21 cellular contexts compared by ENCODE assay signal in genomic region chr1:174836543-174836942, GRCh38.
DNase-seq lines count a peak whose midpoint lies in the region; ATAC-seq and TF ChIP-seq lines count a peak whose summit lies in the region.
"Had no signal": no experiment of that assay in that cellular context is flagged by ENCODE, and none has a peak within 500 bp of the region (broad histone marks: within the 10 kb centered on the region; RNA-seq: fewer than 3 reads in every experiment).

No MANE protein-coding gene starts in this region.

- H2AK5ac ChIP-seq in IMR-90 (ENCODE audit: low read depth, low read length), result no peak overlapping the region

- no peak overlapping the region for H2AK9ac ChIP-seq in IMR-90 (replicated peaks; ENCODE audit: low read depth, low read length, poor library complexity)

- no peak overlapping the region for H2BK5ac ChIP-seq in IMR-90 (ENCODE audit: low read depth, low read length, poor library complexity, severe bottlenecking)

- no peak overlapping the region for H2BK15ac ChIP-seq in IMR-90 (ENCODE audit: low read depth, low read length)

- no peak for TF ChIP-seq CTCF in IMR-90 (conservative IDR thresholded peaks at IDR 0.05; ENCODE audit: low read depth, low read length)
- no peak for TF ChIP-seq CTCF in fibroblast of the aortic adventitia (IDR thresholded peaks at IDR 0.05; ENCODE audit: insufficient read depth, low read length)

- dilution Hi-C loops in IMR-90 (cut with HindIII; ENCODE audit: low sequenced_read_pairs, unreplicated experiment), result no loop called here

- H2BK20ac ChIP-seq in IMR-90 (ENCODE audit: low read depth, low read length), result no peak overlapping the region

- CTCF ChIA-PET in IMR-90 (lab: Yijun Ruan, JAX), result no interaction called here

- no peak overlapping the region for H3K23ac ChIP-seq in IMR-90 (ENCODE audit: low read depth, low read length)

- in situ Hi-C loops in IMR-90 (cut with MboI; ENCODE audit: low sequenced_read_pairs), result no loop called here

- H4K91ac ChIP-seq in IMR-90 (ENCODE audit: insufficient read depth, low read depth, low read length), result no peak overlapping the region

- intact Hi-C loops in IMR-90 (cut with micrococcal nuclease), result no loop called here

- no peaks in the 10 kb centered on the region for H3K4me1 ChIP-seq in IMR-90 (ENCODE audit: control insufficient read depth, insufficient read depth, low read length)
- H3K4me1 ChIP-seq: Caco-2 had no signal

- no peaks in the 10 kb centered on the region for H3K79me1 ChIP-seq in IMR-90 (ENCODE audit: low read depth in 1 of 2, low read length in 2 of 2)

- no peak overlapping the region for H2BK120ac ChIP-seq in IMR-90 (ENCODE audit: low read depth, low read length)

- TF ChIP-seq RAD21 in IMR-90 (IDR thresholded peaks at IDR 0.05; ENCODE audit: low read length), result no peak

- TF ChIP-seq POLR2A in IMR-90 (IDR thresholded peaks at IDR 0.05; ENCODE audit: low read depth, low read length), result no peak

- no peak overlapping the region for H3K14ac ChIP-seq in IMR-90 (replicated peaks; ENCODE audit: low read depth, low read length)

- H3K18ac ChIP-seq in IMR-90 (ENCODE audit: low read depth, low read length), result no peak overlapping the region

- WGBS in IMR-90 (ENCODE audit: extremely low coverage in 2 of 2, insufficient read length in 1 of 2), 2 experiments, result no CpG with 5 or more reads among the region's 4 CpGs

- H3K4me3 ChIP-seq in IMR-90 (ENCODE audit: insufficient read depth, low read depth, low read length) (no peak overlapping the region), fibroblast of the aortic adventitia (ENCODE audit: low read depth, low read length) (no peak overlapping the region)
- H3K4me3 ChIP-seq: BLaER1 treated with 17β-estradiol and CSF1 and Interleukin-3, amounts not matched to agents 10 nM and 100 nM had no signal

- H3K27me3 ChIP-seq in IMR-90 (ENCODE audit: control insufficient read depth, insufficient read depth, low read length), result no peaks in the 10 kb centered on the region
- H3K27me3 ChIP-seq: BLaER1 treated with 17β-estradiol and CSF1 and Interleukin-3, amounts not matched to agents 10 nM and 100 nM had no signal

- no peaks in the 10 kb centered on the region for H3K36me3 ChIP-seq in IMR-90 (ENCODE audit: control insufficient read depth, insufficient read depth, low read length)
- H3K36me3 ChIP-seq: BLaER1 treated with 17β-estradiol and CSF1 and Interleukin-3, amounts not matched to agents 10 nM and 100 nM had no signal

- no peaks in the 10 kb centered on the region for H4K20me1 ChIP-seq in IMR-90 (ENCODE audit: insufficient read depth, low read length)
- H4K20me1 ChIP-seq: BLaER1 treated with 17β-estradiol and CSF1 and Interleukin-3, amounts not matched to agents 10 nM and 100 nM had no signal

- no peak overlapping the region for H3K4me2 ChIP-seq in IMR-90 (ENCODE audit: low read depth, low read length)
- H3K4me2 ChIP-seq: BLaER1 treated with 17β-estradiol and CSF1 and Interleukin-3, amounts not matched to agents 10 nM and 100 nM; KMS-11 had no signal

- no peaks in the 10 kb centered on the region for H3K9me3 ChIP-seq in IMR-90 (ENCODE audit: control insufficient read depth, insufficient read depth, low read length)
- H3K9me3 ChIP-seq: BLaER1 treated with 17β-estradiol and CSF1 and Interleukin-3, amounts not matched to agents 10 nM and 100 nM; Caco-2 had no signal

- POLR2A ChIA-PET in IMR-90 (lab: Charles Lee; ENCODE audit: unreplicated experiment), result no interaction called here

- no peak overlapping the region for H4K5ac ChIP-seq in IMR-90 (ENCODE audit: low read depth, low read length)

- DNase-seq in DMS 273 (lab: John Stamatoyannopoulos, UW; ENCODE audit: unreplicated experiment) (peak; percentile 12), DMS 273 treated with DMSO at 0.1 percent for 48 hours (lab: John Stamatoyannopoulos, UW) (no peak), IMR-90 (peak; percentile 2), astrocyte of the hippocampus (ENCODE audit: low read depth, low spot score) (peak; percentile 19), fibroblast of the aortic adventitia (ENCODE audit: low read depth) (peak; percentile 6)
- DNase-seq: ACHN; Caco-2; CD4-positive, alpha-beta memory T cell; GDM1; MV-4-11; NCI-H1694; NCI-H2081 treated with DMSO at 0.1 percent for 48 hours; NCI-H446; NCI-H526 had no signal

- no TSS peak for BruUV-seq in IMR-90 (replicated peaks; lab: Mats Ljungman, UMichigan)

- no peak overlapping the region for H3K9ac ChIP-seq in IMR-90 (ENCODE audit: low read depth, low read length)
- H3K9ac ChIP-seq: BLaER1 treated with 17β-estradiol and CSF1 and Interleukin-3, amounts not matched to agents 10 nM and 100 nM; KMS-11 had no signal

- ATAC-seq in IMR-90 (ENCODE audit: low read depth) (no peak), HG02571 (IDR thresholded peaks at IDR 0.05; ENCODE audit: unreplicated experiment) (no peak), GM18511 (IDR thresholded peaks at IDR 0.05; ENCODE audit: unreplicated experiment) (no peak), GM18909 (IDR thresholded peaks at IDR 0.05; ENCODE audit: poor library complexity, unreplicated experiment) (no peak)
- ATAC-seq: Right ventricle myocardium inferior had no signal

- H3K56ac ChIP-seq in IMR-90 (ENCODE audit: extremely low read depth, insufficient read depth, low read length), result no peak overlapping the region

- H3K9me1 ChIP-seq in IMR-90 (ENCODE audit: insufficient read depth, low read length), result no peaks in the 10 kb centered on the region

- H3K4ac ChIP-seq in IMR-90 (ENCODE audit: low read depth, low read length), result no peak overlapping the region

- H2AFZ ChIP-seq in IMR-90 (replicated peaks; ENCODE audit: low read length, poor library complexity), result no peak overlapping the region

- no peak overlapping the region for H4K8ac ChIP-seq in IMR-90 (ENCODE audit: low read depth in 2 of 2, low read length in 2 of 2)

- H3K27ac ChIP-seq in IMR-90 (ENCODE audit: insufficient read depth, low read length), result no peak overlapping the region
- H3K27ac ChIP-seq: 22Rv1; BLaER1 treated with 17β-estradiol and CSF1 and Interleukin-3, amounts not matched to agents 10 nM and 100 nM; KMS-11 had no signal

TF ChIP-seq in IMR-90, 13 proteins besides CTCF, POLR2A, EP300 and RAD21:
- TF ChIP-seq RCOR1 (IDR thresholded peaks at IDR 0.05; ENCODE audit: insufficient replicate concordance, low read length), result no peak
- no peak for TF ChIP-seq MXI1 (IDR thresholded peaks at IDR 0.05; ENCODE audit: borderline replicate concordance, low read depth, low read length)
- TF ChIP-seq MAZ (IDR thresholded peaks at IDR 0.05; ENCODE audit: borderline replicate concordance, low read depth, low read length), result no peak
- no peak for TF ChIP-seq USF2 (IDR thresholded peaks at IDR 0.05; ENCODE audit: low read depth, low read length)
- no peak for TF ChIP-seq SMC3 (IDR thresholded peaks at IDR 0.05; ENCODE audit: low read depth, low read length)
- no peak for TF ChIP-seq NFE2L2 (IDR thresholded peaks at IDR 0.05; ENCODE audit: low read depth, low read length)
- no peak for TF ChIP-seq MAFK (IDR thresholded peaks at IDR 0.05; ENCODE audit: low read depth, low read length)
- no peak for TF ChIP-seq BHLHE40 (IDR thresholded peaks at IDR 0.05; ENCODE audit: low read depth, low read length)
- no peak for TF ChIP-seq CEBPB (IDR thresholded peaks at IDR 0.05; ENCODE audit: low read depth, low read length)
- no peak for TF ChIP-seq RFX5 (IDR thresholded peaks at IDR 0.05; ENCODE audit: low read depth, low read length)
- TF ChIP-seq ELK1 (IDR thresholded peaks at IDR 0.05; ENCODE audit: borderline replicate concordance, low read depth, low read length), result no peak
- TF ChIP-seq CHD1 (IDR thresholded peaks at IDR 0.05; ENCODE audit: low read depth, low read length), result no peak
- no peak for TF ChIP-seq FOS (IDR thresholded peaks at IDR 0.05; ENCODE audit: low read depth, low read length)
